22 cellular contexts compared by ENCODE assay signal in genomic region chr10:125599194-125599593, GRCh38.
A peak's percentile ranks its signal among the peaks of the same experiment; 100 is the strongest.
DNase-seq lines count a peak whose midpoint lies in the region; ATAC-seq and FAIRE-seq lines count a peak whose summit lies in the region.
"Had no signal": no experiment of that assay in that cellular context is flagged by ENCODE, and none has a peak within 500 bp of the region (broad histone marks: within the 10 kb centered on the region; RNA-seq: fewer than 3 reads in every experiment).

No MANE protein-coding gene starts in this region.

- H3K36me3 ChIP-seq in small intestine (ENCODE audit: control insufficient read depth in 2 of 2, insufficient read depth in 2 of 2, low read length in 2 of 2), result no peaks in the 10 kb centered on the region

- no peaks in the 10 kb centered on the region for H3K4me1 ChIP-seq in small intestine (ENCODE audit: control insufficient read depth in 2 of 2, insufficient read depth in 1 of 2, low read depth in 1 of 2, low read length in 1 of 2)
- H3K4me1 ChIP-seq: Caco-2 had no signal

- no peak for FAIRE-seq in small intestine (lab: Jason Lieb, UNC)
- FAIRE-seq: GM12892, H54, HepG2 had no signal

- peak overlapping the region; percentile 75 for H3K27ac Mint-ChIP-seq in activated naive CD8-positive, alpha-beta T cell treated with anti-CD3 and anti-CD28 coated beads, Interleukin-2, amount 10 ng/mL, durations not matched to agents 7 days and 5 days
- no peak overlapping the region for H3K27ac Mint-ChIP-seq in activated naive CD8-positive, alpha-beta T cell treated with anti-CD3 and anti-CD28 coated beads, Interleukin-2, amount 50 U/mL, for 24 hours
- H3K27ac Mint-ChIP-seq: CD4-positive, CD25-positive, alpha-beta regulatory T cell had no signal

- ATAC-seq in activated naive CD8-positive, alpha-beta T cell treated with anti-CD3 and anti-CD28 coated beads, Interleukin-2, amount 10 ng/mL, durations not matched to agents 7 days and 5 days (ENCODE audit: low read depth), result peak; percentile 58
- ATAC-seq in activated naive CD8-positive, alpha-beta T cell treated with anti-CD3 and anti-CD28 coated beads, Interleukin-2, amount 50 U/mL, for 24 hours, result no peak
- no peak for ATAC-seq in GM18519 (IDR thresholded peaks at IDR 0.05; ENCODE audit: low FRiP score, unreplicated experiment)
- ATAC-seq: HepG2 had no signal

- DNase-seq in DMS53 (lab: John Stamatoyannopoulos, UW), result peak; percentile 45
- no peak for DNase-seq in DMS53 treated with DMSO at 0.1 percent for 48 hours (lab: John Stamatoyannopoulos, UW; ENCODE audit: unreplicated experiment)
- no peak for DNase-seq in activated naive CD8-positive, alpha-beta T cell treated with anti-CD3 and anti-CD28 coated beads, Interleukin-2, amount 10 ng/mL, durations not matched to agents 7 days and 5 days
- no peak for DNase-seq in activated naive CD8-positive, alpha-beta T cell treated with anti-CD3 and anti-CD28 coated beads, Interleukin-2, amount 50 U/mL, for 24 hours
- peak; percentile 65 for DNase-seq in OCI-M1 (lab: John Stamatoyannopoulos, UW)
- peak; percentile 6 for DNase-seq in small intestine
- DNase-seq in 8988T, result no peak
- DNase-seq: Caco-2; EL; KG1; NCI-H1417; NCI-H187; NCI-H446 treated with DMSO at 0.1 percent for 48 hours; NCI-H69; NK-92 treated with Interleukin-12 subunit alpha and Interleukin-12 subunit beta, amount 100 ng/mL, for 24 hours; SHP77 treated with DMSO at 0.1 percent for 48 hours had no signal

- no peak overlapping the region for H3K4me3 ChIP-seq in small intestine (ENCODE audit: low read depth in 1 of 2, low read length in 2 of 2)

- H3K27me3 Mint-ChIP-seq in activated naive CD8-positive, alpha-beta T cell treated with anti-CD3 and anti-CD28 coated beads, Interleukin-2, amount 10 ng/mL, durations not matched to agents 7 days and 5 days, result no peaks in the 10 kb centered on the region
- no peaks in the 10 kb centered on the region for H3K27me3 Mint-ChIP-seq in activated naive CD8-positive, alpha-beta T cell treated with anti-CD3 and anti-CD28 coated beads, Interleukin-2, amount 50 U/mL, for 24 hours
- H3K27me3 Mint-ChIP-seq: CD4-positive, CD25-positive, alpha-beta regulatory T cell had no signal

- H3K36me3 Mint-ChIP-seq in activated naive CD8-positive, alpha-beta T cell treated with anti-CD3 and anti-CD28 coated beads, Interleukin-2, amount 10 ng/mL, durations not matched to agents 7 days and 5 days, result peaks cover 6% of the 10 kb centered on the region
- no peaks in the 10 kb centered on the region for H3K36me3 Mint-ChIP-seq in activated naive CD8-positive, alpha-beta T cell treated with anti-CD3 and anti-CD28 coated beads, Interleukin-2, amount 50 U/mL, for 24 hours (ENCODE audit: low read depth)
- H3K36me3 Mint-ChIP-seq: CD4-positive, CD25-positive, alpha-beta regulatory T cell had no signal

- H3K27me3 ChIP-seq in small intestine (ENCODE audit: control insufficient read depth in 2 of 2, insufficient read depth in 2 of 2, low read length in 2 of 2), result no peaks in the 10 kb centered on the region

- POLR2A ChIA-PET in activated naive CD8-positive, alpha-beta T cell treated with anti-CD3 and anti-CD28 coated beads, Interleukin-2, amount 10 ng/mL, durations not matched to agents 7 days and 5 days (lab: Charles Lee), result no interaction called here

- H3K9me3 ChIP-seq in small intestine (ENCODE audit: control insufficient read depth, low read depth), result no peaks in the 10 kb centered on the region

- no peak overlapping the region for H3K27ac ChIP-seq in small intestine (ENCODE audit: low read depth in 1 of 2, low read length in 1 of 2)
- H3K27ac ChIP-seq: 22Rv1 had no signal

- peaks cover 4% of the 10 kb centered on the region for H3K4me1 Mint-ChIP-seq in activated naive CD8-positive, alpha-beta T cell treated with anti-CD3 and anti-CD28 coated beads, Interleukin-2, amount 10 ng/mL, durations not matched to agents 7 days and 5 days
- H3K4me1 Mint-ChIP-seq in activated naive CD8-positive, alpha-beta T cell treated with anti-CD3 and anti-CD28 coated beads, Interleukin-2, amount 50 U/mL, for 24 hours, result no peaks in the 10 kb centered on the region

- 40 to 68% (median 42%) methylated on average over 4 of the region's 4 CpGs for WGBS in small intestine, 3 donors

- peak overlapping the region; percentile 49 for H3K4me3 Mint-ChIP-seq in activated naive CD8-positive, alpha-beta T cell treated with anti-CD3 and anti-CD28 coated beads, Interleukin-2, amount 10 ng/mL, durations not matched to agents 7 days and 5 days
- H3K4me3 Mint-ChIP-seq in activated naive CD8-positive, alpha-beta T cell treated with anti-CD3 and anti-CD28 coated beads, Interleukin-2, amount 50 U/mL, for 24 hours, result no peak overlapping the region
- H3K4me3 Mint-ChIP-seq: CD4-positive, CD25-positive, alpha-beta regulatory T cell had no signal

- peaks cover 11% of the 10 kb centered on the region for H3K9me3 Mint-ChIP-seq in activated naive CD8-positive, alpha-beta T cell treated with anti-CD3 and anti-CD28 coated beads, Interleukin-2, amount 10 ng/mL, durations not matched to agents 7 days and 5 days
- peaks cover 16% of the 10 kb centered on the region for H3K9me3 Mint-ChIP-seq in activated naive CD8-positive, alpha-beta T cell treated with anti-CD3 and anti-CD28 coated beads, Interleukin-2, amount 50 U/mL, for 24 hours

Comparison
In these comparisons a context has a peak if more than half of its experiments do, and no peak if none do; other contexts are left out.
1. DNase-seq: peak in DMS53 (single experiment), OCI-M1 (single experiment) and small intestine (single experiment); none in DMS53 treated with DMSO at 0.1 percent for 48 hours (single experiment), activated naive CD8-positive, alpha-beta T cell treated with anti-CD3 and anti-CD28 coated beads, Interleukin-2, amount 10 ng/mL, durations not matched to agents 7 days and 5 days (single experiment), activated naive CD8-positive, alpha-beta T cell treated with anti-CD3 and anti-CD28 coated beads, Interleukin-2, amount 50 U/mL, for 24 hours (single experiment) and 8988T (single experiment).